ENCODE assay signal across 8 cellular contexts in the genomic region with DNA sequence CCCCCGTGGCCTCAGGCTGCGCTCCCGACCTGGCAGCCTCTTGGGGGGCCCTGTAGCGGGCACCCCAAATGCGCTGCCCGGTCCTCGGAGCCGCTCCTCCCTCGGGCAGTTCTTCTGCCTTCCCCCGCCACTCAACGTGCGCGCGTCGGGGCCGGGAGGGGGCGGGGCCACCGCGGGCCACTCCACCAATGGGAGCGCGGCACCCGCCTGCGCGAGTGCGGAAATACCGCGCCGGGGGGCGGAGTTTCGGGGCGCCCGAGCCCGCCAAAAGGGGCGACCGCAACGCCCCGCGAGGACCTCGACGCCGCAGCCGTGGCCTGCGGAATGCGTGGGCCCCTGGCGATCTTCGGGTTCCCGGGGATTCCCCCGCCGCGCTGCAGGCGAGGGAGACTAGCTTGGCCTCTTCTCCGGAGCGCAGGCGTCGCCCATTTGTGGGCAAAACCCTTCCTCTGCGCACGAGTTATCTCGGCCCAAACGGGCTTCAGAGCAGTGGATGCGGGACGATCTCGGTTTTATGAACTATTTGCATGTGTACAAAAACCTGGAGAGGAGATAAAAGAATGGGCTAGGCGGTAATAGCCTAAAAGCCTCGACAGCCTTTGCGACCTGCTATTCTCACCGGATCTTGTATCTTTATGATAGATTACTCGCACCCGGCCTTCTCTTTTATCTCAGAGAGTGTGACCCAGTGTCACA. TPM values are rescaled to one million over a fixed set of nuclear protein-coding genes. Genes with fewer than 3 reads are reported as not detected.
DNase-seq lines count a peak whose midpoint lies in the region; ATAC-seq and TF ChIP-seq lines count a peak whose summit lies in the region.

A gene with protein sequence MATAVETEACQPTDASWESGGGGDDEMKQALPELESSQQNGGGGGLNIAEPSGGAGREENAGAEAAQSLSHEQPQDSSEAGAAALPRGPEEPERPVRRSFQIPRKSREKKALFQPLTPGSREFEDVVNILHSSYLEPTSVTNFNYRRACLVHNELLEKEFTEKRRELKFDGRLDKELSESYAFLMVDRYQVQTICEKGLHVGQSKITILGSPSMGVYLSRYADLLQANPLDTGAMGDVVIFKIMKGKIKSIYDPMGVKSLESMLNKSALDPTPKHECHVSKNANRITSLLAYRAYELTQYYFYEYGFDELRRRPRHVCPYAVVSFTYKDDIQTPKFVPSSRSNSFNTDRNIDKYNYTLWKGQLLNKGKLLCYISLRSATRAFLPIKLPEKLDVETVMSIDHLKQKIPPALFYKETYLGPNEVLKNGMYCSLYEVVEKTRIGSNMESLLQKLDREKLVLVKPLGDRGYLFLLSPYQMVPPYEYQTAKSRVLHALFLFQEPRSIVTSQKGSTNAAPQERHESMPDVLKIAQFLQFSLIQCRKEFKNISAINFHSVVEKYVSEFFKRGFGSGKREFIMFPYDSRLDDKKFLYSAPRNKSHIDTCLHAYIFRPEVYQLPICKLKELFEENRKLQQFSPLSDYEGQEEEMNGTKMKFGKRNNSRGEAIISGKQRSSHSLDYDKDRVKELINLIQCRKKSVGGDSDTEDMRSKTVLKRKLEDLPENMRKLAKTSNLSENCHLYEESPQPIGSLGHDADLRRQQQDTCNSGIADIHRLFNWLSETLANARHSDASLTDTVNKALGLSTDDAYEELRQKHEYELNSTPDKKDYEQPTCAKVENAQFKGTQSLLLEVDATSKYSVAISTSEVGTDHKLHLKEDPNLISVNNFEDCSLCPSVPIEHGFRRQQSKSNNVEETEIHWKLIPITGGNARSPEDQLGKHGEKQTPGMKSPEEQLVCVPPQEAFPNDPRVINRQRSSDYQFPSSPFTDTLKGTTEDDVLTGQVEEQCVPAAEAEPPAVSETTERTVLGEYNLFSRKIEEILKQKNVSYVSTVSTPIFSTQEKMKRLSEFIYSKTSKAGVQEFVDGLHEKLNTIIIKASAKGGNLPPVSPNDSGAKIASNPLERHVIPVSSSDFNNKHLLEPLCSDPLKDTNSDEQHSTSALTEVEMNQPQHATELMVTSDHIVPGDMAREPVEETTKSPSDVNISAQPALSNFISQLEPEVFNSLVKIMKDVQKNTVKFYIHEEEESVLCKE (N-terminal part only) (minus strand): TSS at position 144 of the 696 bp plus-strand sequence. CDS start 259 bp downstream, outside the sequence.

- peak within 1 kb of the TSS; percentile 87 for H3K9ac ChIP-seq in NT2/D1 (ENCODE audit: insufficient read length, low read depth)

- H3K9me3 ChIP-seq in NT2/D1 (ENCODE audit: insufficient read depth, low read length): peaks cover 14% of the 10 kb centered on the region

- H3K27ac Mint-ChIP-seq in endothelial cell (ENCODE audit: unreplicated experiment): peak within 1 kb of the TSS; percentile 87

- H3K27me3 Mint-ChIP-seq in endothelial cell (ENCODE audit: unreplicated experiment): peaks cover 10% of the 10 kb centered on the region

- peaks cover 12% of the 10 kb centered on the region for H3K4me1 Mint-ChIP-seq in endothelial cell (ENCODE audit: unreplicated experiment)

- H3K4me1 ChIP-seq in NT2/D1 (ENCODE audit: insufficient read depth, insufficient read length): no peaks in the 10 kb centered on the region

- peak within 1 kb of the TSS; percentile 85 for H3K27ac ChIP-seq in C4-2B

- peak within 1 kb of the TSS; percentile 60 for H3K4me3 ChIP-seq in NT2/D1 (ENCODE audit: insufficient read length, low read depth)

- DNase-seq in NT2/D1 (ENCODE audit: low read depth, low spot score): peak; percentile 57
- DNase-seq in activated CD8-positive, alpha-beta memory T cell treated with anti-CD3 and anti-CD28 coated beads, Interleukin-2, amount 50 U/mL, for 48 hours: peak; percentile 94
- DNase-seq in endothelial cell (ENCODE audit: low spot score): peak; percentile 78
- DNase-seq in midbrain (lab: John Stamatoyannopoulos, UW): peak; percentile 86
- DNase-seq in stimulated activated CD8-positive, alpha-beta memory T cell treated with anti-CD3 and anti-CD28 coated beads, Interleukin-15, amount 100 ng/mL, for 48 hours (ENCODE audit: low read depth in 2 of 2): peak; percentile 81 to 82

- H3K36me3 Mint-ChIP-seq in endothelial cell (ENCODE audit: low read depth, unreplicated experiment): peaks cover 18% of the 10 kb centered on the region

- peak; percentile 73 for TF ChIP-seq POLR2A in GM19099 (IDR thresholded peaks at IDR 0.05; ENCODE audit: extremely low read depth, insufficient read length, low read depth)

- H3K36me3 ChIP-seq in NT2/D1 (ENCODE audit: insufficient read depth, insufficient read length, low read length): peaks cover 7% of the 10 kb centered on the region

- no peak for TF ChIP-seq CTCF in C4-2B (conservative IDR thresholded peaks at IDR 0.05)
- TF ChIP-seq CTCF in endothelial cell (IDR thresholded peaks at IDR 0.05; ENCODE audit: unreplicated experiment): no peak

- ATAC-seq in HG03432 (IDR thresholded peaks at IDR 0.05; ENCODE audit: unreplicated experiment): peak; percentile 80

- H3K9me3 Mint-ChIP-seq in endothelial cell (ENCODE audit: unreplicated experiment): no peaks in the 10 kb centered on the region

- no peaks in the 10 kb centered on the region for H3K27me3 ChIP-seq in NT2/D1 (ENCODE audit: insufficient read depth, insufficient read length)

- peak within 1 kb of the TSS; percentile 91 for H3K4me3 Mint-ChIP-seq in endothelial cell (ENCODE audit: unreplicated experiment)

RNA-seq across cellular contexts. Expression of the gene that starts here (rescaled TPM):
- 42.7 TPM for total RNA-seq in endothelial cell (ENCODE audit: unreplicated experiment)

Comparison
In these comparisons a context has a peak if more than half of its experiments do, and no peak if none do; other contexts are left out.
1. Peak in every context shown above with its lines: DNase-seq, ATAC-seq, H3K4me3 ChIP-seq and H3K27ac ChIP-seq.